Comparison of ENCODE assay signal across 1 cellular context in genomic region chr10:101771380-101771779, GRCh38.
TF ChIP-seq lines count a peak whose summit lies in the region.

No MANE protein-coding gene starts in this region.

TF ChIP-seq in GM23338, 12 proteins besides CTCF, POLR2A, EP300 and RAD21 (continued from another document):
- TF ChIP-seq REST (IDR thresholded peaks at IDR 0.05; ENCODE audit: unreplicated experiment), result no peak
